In genomic region chr12:131279281-131279921, GRCh38 we compare ENCODE assay signal across 14 cellular contexts.
"Had no signal": no experiment of that assay in that cellular context is flagged by ENCODE, and none has a peak within 500 bp of the region (broad histone marks: within the 10 kb centered on the region; RNA-seq: fewer than 3 reads in every experiment).

No MANE protein-coding gene starts in this region.

- H3K36me3 ChIP-seq: adrenal gland, esophagus squamous epithelium, neutrophil, stomach, uterus had no signal

- H3K4me3 ChIP-seq: adrenal gland, coronary artery, esophagus squamous epithelium, lung, stomach, uterus had no signal

- H3K27me3 ChIP-seq: adrenal gland, neutrophil, uterus had no signal

- H3K4me1 ChIP-seq: adrenal gland, esophagus squamous epithelium, stomach, uterus had no signal

- DNase-seq: activated CD4-positive, alpha-beta T cell treated with anti-CD3 and anti-CD28 coated beads, Interleukin-2, amount 50 U/mL, for 1 hour; activated CD4-positive, CD25-positive, alpha-beta regulatory T cell; activated CD8-positive, alpha-beta memory T cell treated with anti-CD3 and anti-CD28 coated beads for 24 hours; activated T-cell treated with anti-CD3 and anti-CD28 coated beads for 4 hours; central memory CD4-positive, alpha-beta T cell; effector CD8-positive, alpha-beta T cell; esophagus squamous epithelium; midbrain; uterus had no signal

- H3K27ac ChIP-seq: adrenal gland, coronary artery, esophagus squamous epithelium, neutrophil, stomach, uterus had no signal

- H3K9me3 ChIP-seq: adrenal gland, esophagus squamous epithelium, neutrophil, stomach, uterus had no signal
